ENCODE assay signal across 12 cellular contexts in genomic region chr1:156897078-156897825, GRCh38. TPM values are rescaled to one million over a fixed set of nuclear protein-coding genes. Genes with fewer than 3 reads are reported as not detected.
A peak's percentile ranks its signal among the peaks of the same experiment; 100 is the strongest.
DNase-seq lines count a peak whose midpoint lies in the region; ATAC-seq, FAIRE-seq and TF ChIP-seq lines count a peak whose summit lies in the region.
"Had no signal": no experiment of that assay in that cellular context is flagged by ENCODE, and none has a peak within 500 bp of the region (broad histone marks: within the 10 kb centered on the region; RNA-seq: fewer than 3 reads in every experiment).

No MANE protein-coding gene starts in this region.

- peaks cover 17 to 45% (median 21%) of the 10 kb centered on the region in 5 donors for H3K27me3 Mint-ChIP-seq in naive thymus-derived CD4-positive, alpha-beta T cell

- peaks cover 24% of the 10 kb centered on the region for H3K79me1 ChIP-seq in mesenchymal stem cell (replicated peaks; ENCODE audit: low read length, poor library complexity, severe bottlenecking)

- H3K18ac ChIP-seq in mesenchymal stem cell (ENCODE audit: low read depth in 1 of 2, low read length in 2 of 2): peak overlapping the region; percentile 49 to 95

- CTCF ChIA-PET in HepG2 (lab: Yijun Ruan, JAX; ENCODE audit: low intra/inter-chr PET ratio, low total read pairs): no interaction called here
- CTCF ChIA-PET in naive thymus-derived CD4-positive, alpha-beta T cell (lab: Charles Lee): interaction anchor here (0.6 kb wide), 2 partner anchors 13 to 96 kb away, joined by 3 read pairs; no protein-coding TSS in a partner anchor

- TF ChIP-seq CTCF in liver (IDR thresholded peaks at IDR 0.05; ENCODE audit: low read depth, low read length, missing input control) (no peak), HepG2 (CRISPR knock-in tag; IDR thresholded peaks at IDR 0.05) (no peak), cardiac fibroblast (IDR thresholded peaks at IDR 0.05; ENCODE audit: low read depth, low read length) (no peak)

- H2AK5ac ChIP-seq in mesenchymal stem cell (ENCODE audit: low read length, severe bottlenecking): peak overlapping the region; percentile 85

- in situ Hi-C loops in HepG2 (cut with HindIII; ENCODE audit: extremely low pct_ligation_motif_present, low pct_unique_long_range_greater_than_20kb): no loop called here

- peak overlapping the region; percentile 56 to 96 for H3K4ac ChIP-seq in mesenchymal stem cell (ENCODE audit: low read depth in 1 of 2, low read length in 2 of 2)

- peak overlapping the region; percentile 56 for H2BK120ac ChIP-seq in mesenchymal stem cell (ENCODE audit: low read depth, low read length)

- TF ChIP-seq RAD21 in liver (IDR thresholded peaks at IDR 0.05) (no peak), HepG2 (CRISPR knock-in tag; IDR thresholded peaks at IDR 0.05) (no peak)

- TF ChIP-seq POLR2A in HepG2 (IDR thresholded peaks at IDR 0.05; ENCODE audit: insufficient read depth in 1 of 2, low read depth in 2 of 2, low read length in 2 of 2) (no peak), GM12892 (IDR thresholded peaks at IDR 0.05; ENCODE audit: low read depth, low read length) (no peak)

- peak overlapping the region; percentile 67 for H2BK5ac ChIP-seq in mesenchymal stem cell (ENCODE audit: low read depth, low read length, poor library complexity, severe bottlenecking)

- no peak overlapping the region for H3K4me3 ChIP-seq in liver (ENCODE audit: low read depth in 1 of 3, low read length in 3 of 3)
- no peak overlapping the region for H3K4me3 ChIP-seq in HepG2 (replicated peaks in 1 of 3; ENCODE audit: insufficient read depth in 1 of 3, low read depth in 2 of 3, low read length in 3 of 3)
- peak overlapping the region in 1 of 2 donors; percentile 28 for H3K4me3 ChIP-seq in cardiac fibroblast (replicated peaks in 1 of 2; ENCODE audit: low read depth in 2 of 2, low read length in 2 of 2)
- H3K4me3 ChIP-seq in mesenchymal stem cell (ENCODE audit: insufficient read depth in 1 of 2, low read depth in 1 of 2, low read length in 2 of 2): peak overlapping the region in 1 of 2 experiments; percentile 43
- H3K4me3 ChIP-seq in naive thymus-derived CD4-positive, alpha-beta T cell (ENCODE audit: low read length): no peak overlapping the region

- 80% methylated on average over 14 of the region's 14 CpGs for WGBS in liver
- 38% methylated on average over 7 of the region's 14 CpGs for WGBS in HepG2 (ENCODE audit: low lambda C conversion rate)
- 36% methylated on average over 14 of the region's 14 CpGs for WGBS in mesenchymal stem cell

- peak overlapping the region in 2 of 9 donors; percentile 4 to 52 for H3K27ac Mint-ChIP-seq in naive thymus-derived CD4-positive, alpha-beta T cell

- intact Hi-C loops in HepG2 (cut with micrococcal nuclease; ENCODE audit: unreplicated experiment): no loop called here
- intact Hi-C loops in naive thymus-derived CD4-positive, alpha-beta T cell (cut with micrococcal nuclease): no loop called here

- H3K9ac ChIP-seq in liver (ENCODE audit: low read depth in 1 of 2, low read length in 2 of 2) (no peak overlapping the region), HepG2 (ENCODE audit: insufficient read depth, low read depth, low read length) (no peak overlapping the region), mesenchymal stem cell (ENCODE audit: low read length) (peak overlapping the region; percentile 48)

- no peaks in the 10 kb centered on the region for H3K9me3 ChIP-seq in liver (ENCODE audit: control insufficient read depth in 4 of 4, low read length in 3 of 4)
- H3K9me3 ChIP-seq in HepG2 (ENCODE audit: low read length): no peaks in the 10 kb centered on the region
- no peaks in the 10 kb centered on the region for H3K9me3 ChIP-seq in mesenchymal stem cell (ENCODE audit: control insufficient read depth, low read length)
- no peaks in the 10 kb centered on the region for H3K9me3 ChIP-seq in naive thymus-derived CD4-positive, alpha-beta T cell (ENCODE audit: control insufficient read depth in 2 of 3, low read length in 3 of 3)

- no peak for ATAC-seq in HepG2
- no peak for ATAC-seq in naive thymus-derived CD4-positive, alpha-beta T cell

- DNase-seq in HepG2 (ENCODE audit: low spot score) (no peak), cardiac fibroblast (ENCODE audit: low read depth in 2 of 2) (peak; percentile 57 to 91), mesenchymal stem cell (peak; percentile 86), GM19240 (ENCODE audit: insufficient read length, low spot score) (no peak), NCI-H1092 (lab: John Stamatoyannopoulos, UW) (no peak), GM12892 (ENCODE audit: insufficient read length) (no peak)
- DNase-seq in naive thymus-derived CD4-positive, alpha-beta T cell: no peak
- DNase-seq: erythroblast had no signal

- peaks cover 0 to 4% (median 2%) of the 10 kb centered on the region in 4 donors for H3K27me3 ChIP-seq in liver (ENCODE audit: control insufficient read depth in 4 of 4, insufficient read depth in 4 of 4, low read length in 3 of 4)
- peaks cover 4 to 80% of the 10 kb centered on the region in 2 experiments for H3K27me3 ChIP-seq in HepG2 (ENCODE audit: control insufficient read depth in 1 of 2, insufficient read depth in 2 of 2, low read length in 2 of 2)
- no peaks in the 10 kb centered on the region for H3K27me3 ChIP-seq in mesenchymal stem cell (ENCODE audit: control insufficient read depth in 1 of 2, insufficient read depth in 1 of 2, low read length in 2 of 2)
- peaks cover 8 to 11% of the 10 kb centered on the region in 2 donors for H3K27me3 ChIP-seq in naive thymus-derived CD4-positive, alpha-beta T cell (ENCODE audit: control insufficient read depth in 2 of 2, insufficient read depth in 2 of 2, low read length in 2 of 2)

- H3K27ac ChIP-seq in liver (ENCODE audit: low read depth in 1 of 2, low read length in 2 of 2): peak overlapping the region; percentile 46 to 58
- no peak overlapping the region for H3K27ac ChIP-seq in HepG2 (ENCODE audit: extremely low read length, insufficient read depth, low read length)
- H3K27ac ChIP-seq in mesenchymal stem cell (ENCODE audit: low read length, poor library complexity, severe bottlenecking): peak overlapping the region; percentile 95
- no peak overlapping the region for H3K27ac ChIP-seq in naive thymus-derived CD4-positive, alpha-beta T cell (ENCODE audit: low read depth, low read length)

- H3K23ac ChIP-seq in mesenchymal stem cell (ENCODE audit: low read length in 2 of 2): peak overlapping the region in 1 of 2 experiments; percentile 2

- peak overlapping the region; percentile 98 for H4K91ac ChIP-seq in mesenchymal stem cell (ENCODE audit: low read length)

- no peak for FAIRE-seq in HepG2 (lab: Jason Lieb, UNC)
- no peak for FAIRE-seq in GM12892 (lab: Jason Lieb, UNC)

- H3K36me3 Mint-ChIP-seq in naive thymus-derived CD4-positive, alpha-beta T cell: no peaks in the 10 kb centered on the region

- H3K4me2 ChIP-seq in HepG2 (ENCODE audit: low read depth, low read length): no peak overlapping the region
- H3K4me2 ChIP-seq in mesenchymal stem cell (ENCODE audit: low read length, poor library complexity, severe bottlenecking): peak overlapping the region; percentile 17

- H4K20me1 ChIP-seq in HepG2 (ENCODE audit: insufficient read depth, low read length): no peaks in the 10 kb centered on the region

- H3K36me3 ChIP-seq in liver (ENCODE audit: control insufficient read depth in 4 of 4, insufficient read depth in 3 of 4, low read depth in 1 of 4, low read length in 3 of 4): no peaks in the 10 kb centered on the region
- H3K36me3 ChIP-seq in HepG2 (replicated peaks in 1 of 2; ENCODE audit: control insufficient read depth in 1 of 2, insufficient read depth in 2 of 2, low read length in 2 of 2): no peaks in the 10 kb centered on the region
- H3K36me3 ChIP-seq in mesenchymal stem cell (ENCODE audit: control insufficient read depth in 1 of 2, insufficient read depth in 2 of 2, low read depth in 1 of 2, low read length in 2 of 2): no peaks in the 10 kb centered on the region
- H3K36me3 ChIP-seq in naive thymus-derived CD4-positive, alpha-beta T cell (ENCODE audit: control insufficient read depth in 2 of 3, insufficient read depth in 3 of 3, low read length in 3 of 3): no peaks in the 10 kb centered on the region

- H3K4me1 Mint-ChIP-seq in naive thymus-derived CD4-positive, alpha-beta T cell: peaks cover 11 to 27% (median 15%) of the 10 kb centered on the region in 7 donors

- no peaks in the 10 kb centered on the region for H3K79me2 ChIP-seq in HepG2 (ENCODE audit: insufficient read depth, low read length)

- TF ChIP-seq EP300 in HepG2 (IDR thresholded peaks at IDR 0.05; ENCODE audit: low read depth in 2 of 2, low read length in 2 of 2) (no peak), HepG2 (CRISPR knock-in tag; IDR thresholded peaks at IDR 0.05; ENCODE audit: borderline replicate concordance) (no peak)

- H3K4me3 Mint-ChIP-seq in naive thymus-derived CD4-positive, alpha-beta T cell: peak overlapping the region in 2 of 10 donors; percentile 17 to 80

- no peak overlapping the region for H2AFZ ChIP-seq in HepG2 (ENCODE audit: low read length)
- H2AFZ ChIP-seq in mesenchymal stem cell (ENCODE audit: low read depth, low read length): no peak overlapping the region

- POLR2A ChIA-PET in HepG2 (lab: Yijun Ruan, JAX): interaction anchor here (0.6 kb wide), 1 partner anchor 220 kb away, joined by 4 read pairs; the partner anchor contains the start of gene NES
- POLR2A ChIA-PET in naive thymus-derived CD4-positive, alpha-beta T cell (lab: Charles Lee): no interaction called here

- H3K9me3 Mint-ChIP-seq in naive thymus-derived CD4-positive, alpha-beta T cell: no peaks in the 10 kb centered on the region

- peak overlapping the region; percentile 92 to 96 for H2BK12ac ChIP-seq in mesenchymal stem cell (ENCODE audit: low read length in 2 of 2)

- H4K8ac ChIP-seq in mesenchymal stem cell (ENCODE audit: low read length): peak overlapping the region; percentile 82

- H2BK15ac ChIP-seq in mesenchymal stem cell (ENCODE audit: low read depth, poor library complexity, severe bottlenecking): peak overlapping the region; percentile 87

- no TSS peak for BruUV-seq in HepG2 (replicated peaks; lab: Mats Ljungman, UMichigan)

- peaks cover 0 to 33% (median 7%) of the 10 kb centered on the region in 4 donors for H3K4me1 ChIP-seq in liver (ENCODE audit: control insufficient read depth in 4 of 4, insufficient read depth in 4 of 4, low read length in 3 of 4)
- H3K4me1 ChIP-seq in HepG2 (ENCODE audit: insufficient read depth, low read length): peaks cover 28% of the 10 kb centered on the region
- H3K4me1 ChIP-seq in mesenchymal stem cell (ENCODE audit: control insufficient read depth, insufficient read depth, low read depth, low read length): peaks cover 61% of the 10 kb centered on the region
- peaks cover 0 to 8% of the 10 kb centered on the region in 2 donors for H3K4me1 ChIP-seq in naive thymus-derived CD4-positive, alpha-beta T cell (ENCODE audit: control insufficient read depth in 2 of 2, insufficient read depth in 2 of 2, low read length in 2 of 2)

- peak overlapping the region in 1 of 2 experiments; percentile 13 for H3K14ac ChIP-seq in mesenchymal stem cell (ENCODE audit: low read length in 2 of 2)

RNA-seq across cellular contexts. Expression of gene PEAR1, which starts 3.7 kb away (rescaled TPM):
- total RNA-seq in liver (1 to 10 TPM; 2.1 to 4.4 TPM), HepG2 (2016; rRNA removed; fragmentation: Illumina TruSeq; extraction: Trizol) (0.06 and 0.27 TPM in 2 replicates)
- polyA plus RNA-seq in liver (1 to 10 TPM; 3.0 to 3.2 TPM), HepG2 (2011; rRNA removed) (0.39 and 0.41 TPM in 2 replicates)
- not detected in 2 replicates for total RNA-seq in HepG2 (2016; cell fraction: cytosol; rRNA removed; fragmentation: Illumina TruSeq; extraction: Trizol; ENCODE audit: low read depth)
- total RNA-seq in HepG2 (2016; cell fraction: insoluble cytoplasmic fraction; rRNA removed; fragmentation: Illumina TruSeq; extraction: Trizol): 0.09 TPM in 1 of 2 replicates, not detected in the other
- 0.07 TPM in 1 of 2 replicates, not detected in the other for total RNA-seq in HepG2 (2016; cell fraction: membrane; rRNA removed; fragmentation: Illumina TruSeq; extraction: Trizol)
- total RNA-seq in HepG2 (2016; cell fraction: nucleus; rRNA removed; fragmentation: Illumina TruSeq; extraction: Trizol): not detected in 2 replicates
- 0.12 and 0.20 TPM in 2 replicates for polyA plus RNA-seq in HepG2 (2011; cell fraction: cytosol; rRNA removed)
- 1.7 and 2.6 TPM in 2 replicates for polyA plus RNA-seq in HepG2 (2011; cell fraction: nucleus; rRNA removed)
- polyA plus RNA-seq in HepG2 (2012): 0.03 and 0.21 TPM in 2 replicates
- polyA plus RNA-seq in HepG2 (2016; cell fraction: cytosol; fragmentation: Illumina TruSeq; extraction: Trizol; ENCODE audit: low read depth): 0.10 TPM in 1 of 2 replicates, not detected in the other
- polyA plus RNA-seq in HepG2 (2016; cell fraction: insoluble cytoplasmic fraction; fragmentation: Illumina TruSeq; extraction: Trizol; ENCODE audit: low read depth): not detected in 2 replicates
- 0.06 and 0.17 TPM in 2 replicates for polyA plus RNA-seq in HepG2 (2016; cell fraction: membrane; fragmentation: Illumina TruSeq; extraction: Trizol; ENCODE audit: low read depth)
- polyA plus RNA-seq in HepG2 (2016; cell fraction: nucleus; fragmentation: Illumina TruSeq; extraction: Trizol; ENCODE audit: insufficient read depth, low read depth): 0.79 and 1.1 TPM in 2 replicates
- 0.20 and 0.98 TPM in 2 replicates for polyA minus RNA-seq in HepG2 (2011; rRNA and poly(A)+ RNA removed; ENCODE audit: low replicate concordance)
- not detected in 2 replicates for polyA minus RNA-seq in HepG2 (2011; cell fraction: cytosol; rRNA and poly(A)+ RNA removed)
- 0.13 and 0.50 TPM in 2 replicates for polyA minus RNA-seq in HepG2 (2011; cell fraction: nucleus; rRNA and poly(A)+ RNA removed)
- 20.5 TPM for polyA plus RNA-seq in mesenchymal stem cell (2013, experiment 1 of 2)
- polyA plus RNA-seq in mesenchymal stem cell (2013, experiment 2 of 2): 20.1 TPM
- total RNA-seq in naive thymus-derived CD4-positive, alpha-beta T cell: under 1 TPM; 0.19 to 0.88 (median 0.30) TPM
- polyA plus RNA-seq in naive thymus-derived CD4-positive, alpha-beta T cell: 1 to 10 TPM in 1 of 2 donors, under 1 TPM in 1; 0.82 to 1.2 TPM
- not detected for polyA plus RNA-seq in GM12892 (2012; ENCODE audit: missing spikeins)

RNA-seq across cellular contexts. Expression of gene LRRC71, which starts 23.2 kb away (rescaled TPM):
- total RNA-seq in liver (not detected), HepG2 (2016; rRNA removed; fragmentation: Illumina TruSeq; extraction: Trizol) (not detected in 2 replicates)
- polyA plus RNA-seq in liver (under 1 TPM in 1 of 2 donors, not detected in 1; 0.10 TPM), HepG2 (2011; rRNA removed) (not detected in 2 replicates)
- total RNA-seq in HepG2 (2016; cell fraction: cytosol; rRNA removed; fragmentation: Illumina TruSeq; extraction: Trizol; ENCODE audit: low read depth): not detected in 2 replicates
- not detected in 2 replicates for total RNA-seq in HepG2 (2016; cell fraction: insoluble cytoplasmic fraction; rRNA removed; fragmentation: Illumina TruSeq; extraction: Trizol)
- not detected in 2 replicates for total RNA-seq in HepG2 (2016; cell fraction: membrane; rRNA removed; fragmentation: Illumina TruSeq; extraction: Trizol)
- not detected in 2 replicates for total RNA-seq in HepG2 (2016; cell fraction: nucleus; rRNA removed; fragmentation: Illumina TruSeq; extraction: Trizol)
- not detected in 2 replicates for polyA plus RNA-seq in HepG2 (2011; cell fraction: cytosol; rRNA removed)
- not detected in 2 replicates for polyA plus RNA-seq in HepG2 (2011; cell fraction: nucleus; rRNA removed)
- polyA plus RNA-seq in HepG2 (2012): not detected in 2 replicates
- polyA plus RNA-seq in HepG2 (2016; cell fraction: cytosol; fragmentation: Illumina TruSeq; extraction: Trizol; ENCODE audit: low read depth): not detected in 2 replicates
- not detected in 2 replicates for polyA plus RNA-seq in HepG2 (2016; cell fraction: insoluble cytoplasmic fraction; fragmentation: Illumina TruSeq; extraction: Trizol; ENCODE audit: low read depth)
- polyA plus RNA-seq in HepG2 (2016; cell fraction: membrane; fragmentation: Illumina TruSeq; extraction: Trizol; ENCODE audit: low read depth): not detected in 2 replicates
- not detected in 2 replicates for polyA plus RNA-seq in HepG2 (2016; cell fraction: nucleus; fragmentation: Illumina TruSeq; extraction: Trizol; ENCODE audit: insufficient read depth, low read depth)
- not detected in 2 replicates for polyA minus RNA-seq in HepG2 (2011; rRNA and poly(A)+ RNA removed; ENCODE audit: low replicate concordance)
- polyA minus RNA-seq in HepG2 (2011; cell fraction: cytosol; rRNA and poly(A)+ RNA removed): not detected in 2 replicates
- not detected in 2 replicates for polyA minus RNA-seq in HepG2 (2011; cell fraction: nucleus; rRNA and poly(A)+ RNA removed)
- 0.03 TPM for polyA plus RNA-seq in mesenchymal stem cell (2013, experiment 1 of 2)
- polyA plus RNA-seq in mesenchymal stem cell (2013, experiment 2 of 2): 0.05 TPM
- not detected for total RNA-seq in naive thymus-derived CD4-positive, alpha-beta T cell
- polyA plus RNA-seq in naive thymus-derived CD4-positive, alpha-beta T cell: not detected
- polyA plus RNA-seq in GM12892 (2012; ENCODE audit: missing spikeins): not detected
- total RNA-seq: activated CD8-positive, alpha-beta memory T cell treated with anti-CD3 and anti-CD28 coated beads for 36 hours had no signal
- polyA plus RNA-seq: urinary bladder had no signal

RNA-seq across cellular contexts. Expression of gene NTRK1, which starts 36.6 kb away (rescaled TPM):
- total RNA-seq in liver: under 1 TPM; 0.14 to 0.17 TPM
- under 1 TPM; 0.13 to 0.14 TPM for polyA plus RNA-seq in liver
- not detected in 2 replicates for total RNA-seq in HepG2 (2016; rRNA removed; fragmentation: Illumina TruSeq; extraction: Trizol)
- total RNA-seq in HepG2 (2016; cell fraction: cytosol; rRNA removed; fragmentation: Illumina TruSeq; extraction: Trizol; ENCODE audit: low read depth): not detected in 2 replicates
- not detected in 2 replicates for total RNA-seq in HepG2 (2016; cell fraction: insoluble cytoplasmic fraction; rRNA removed; fragmentation: Illumina TruSeq; extraction: Trizol)
- not detected in 2 replicates for total RNA-seq in HepG2 (2016; cell fraction: membrane; rRNA removed; fragmentation: Illumina TruSeq; extraction: Trizol)
- total RNA-seq in HepG2 (2016; cell fraction: nucleus; rRNA removed; fragmentation: Illumina TruSeq; extraction: Trizol): not detected in 2 replicates
- not detected in 2 replicates for polyA plus RNA-seq in HepG2 (2011; rRNA removed)
- not detected in 2 replicates for polyA plus RNA-seq in HepG2 (2011; cell fraction: cytosol; rRNA removed)
- polyA plus RNA-seq in HepG2 (2011; cell fraction: nucleus; rRNA removed): not detected in 2 replicates
- not detected in 2 replicates for polyA plus RNA-seq in HepG2 (2012)
- not detected in 2 replicates for polyA plus RNA-seq in HepG2 (2016; cell fraction: cytosol; fragmentation: Illumina TruSeq; extraction: Trizol; ENCODE audit: low read depth)
- polyA plus RNA-seq in HepG2 (2016; cell fraction: insoluble cytoplasmic fraction; fragmentation: Illumina TruSeq; extraction: Trizol; ENCODE audit: low read depth): not detected in 2 replicates
- polyA plus RNA-seq in HepG2 (2016; cell fraction: membrane; fragmentation: Illumina TruSeq; extraction: Trizol; ENCODE audit: low read depth): not detected in 2 replicates
- polyA plus RNA-seq in HepG2 (2016; cell fraction: nucleus; fragmentation: Illumina TruSeq; extraction: Trizol; ENCODE audit: insufficient read depth, low read depth): not detected in 2 replicates
- polyA minus RNA-seq in HepG2 (2011; rRNA and poly(A)+ RNA removed; ENCODE audit: low replicate concordance): 0.08 and 0.19 TPM in 2 replicates
- not detected in 2 replicates for polyA minus RNA-seq in HepG2 (2011; cell fraction: cytosol; rRNA and poly(A)+ RNA removed)
- polyA minus RNA-seq in HepG2 (2011; cell fraction: nucleus; rRNA and poly(A)+ RNA removed): not detected in 2 replicates
- polyA plus RNA-seq in mesenchymal stem cell (2013, experiment 1 of 2): not detected
- polyA plus RNA-seq in mesenchymal stem cell (2013, experiment 2 of 2): not detected
- total RNA-seq in naive thymus-derived CD4-positive, alpha-beta T cell: 10 to 100 TPM in 1 of 5 experiments, 1 to 10 TPM in 2, not detected in 2; 3.2 to 17.3 (median 3.3) TPM
- under 1 TPM in 1 of 2 donors, not detected in 1; 0.09 TPM for polyA plus RNA-seq in naive thymus-derived CD4-positive, alpha-beta T cell
- polyA plus RNA-seq in GM12892 (2012; ENCODE audit: missing spikeins): not detected

RNA-seq across cellular contexts. Expression of gene INSRR, which starts 38.3 kb away (rescaled TPM):
- not detected for total RNA-seq in liver
- under 1 TPM in 1 of 2 donors, not detected in 1; 0.01 TPM for polyA plus RNA-seq in liver
- total RNA-seq in HepG2 (2016; rRNA removed; fragmentation: Illumina TruSeq; extraction: Trizol): not detected in 2 replicates
- total RNA-seq in HepG2 (2016; cell fraction: cytosol; rRNA removed; fragmentation: Illumina TruSeq; extraction: Trizol; ENCODE audit: low read depth): not detected in 2 replicates
- total RNA-seq in HepG2 (2016; cell fraction: insoluble cytoplasmic fraction; rRNA removed; fragmentation: Illumina TruSeq; extraction: Trizol): not detected in 2 replicates
- not detected in 2 replicates for total RNA-seq in HepG2 (2016; cell fraction: membrane; rRNA removed; fragmentation: Illumina TruSeq; extraction: Trizol)
- not detected in 2 replicates for total RNA-seq in HepG2 (2016; cell fraction: nucleus; rRNA removed; fragmentation: Illumina TruSeq; extraction: Trizol)
- not detected in 2 replicates for polyA plus RNA-seq in HepG2 (2011; rRNA removed)
- not detected in 2 replicates for polyA plus RNA-seq in HepG2 (2011; cell fraction: cytosol; rRNA removed)
- not detected in 2 replicates for polyA plus RNA-seq in HepG2 (2011; cell fraction: nucleus; rRNA removed)
- not detected in 2 replicates for polyA plus RNA-seq in HepG2 (2012)
- not detected in 2 replicates for polyA plus RNA-seq in HepG2 (2016; cell fraction: cytosol; fragmentation: Illumina TruSeq; extraction: Trizol; ENCODE audit: low read depth)
- polyA plus RNA-seq in HepG2 (2016; cell fraction: insoluble cytoplasmic fraction; fragmentation: Illumina TruSeq; extraction: Trizol; ENCODE audit: low read depth): not detected in 2 replicates
- not detected in 2 replicates for polyA plus RNA-seq in HepG2 (2016; cell fraction: membrane; fragmentation: Illumina TruSeq; extraction: Trizol; ENCODE audit: low read depth)
- polyA plus RNA-seq in HepG2 (2016; cell fraction: nucleus; fragmentation: Illumina TruSeq; extraction: Trizol; ENCODE audit: insufficient read depth, low read depth): not detected in 2 replicates
- polyA minus RNA-seq in HepG2 (2011; rRNA and poly(A)+ RNA removed; ENCODE audit: low replicate concordance): not detected in 2 replicates
- not detected in 2 replicates for polyA minus RNA-seq in HepG2 (2011; cell fraction: cytosol; rRNA and poly(A)+ RNA removed)
- polyA minus RNA-seq in HepG2 (2011; cell fraction: nucleus; rRNA and poly(A)+ RNA removed): not detected in 2 replicates
- polyA plus RNA-seq in mesenchymal stem cell (2013, experiment 1 of 2): not detected
- not detected for polyA plus RNA-seq in mesenchymal stem cell (2013, experiment 2 of 2)
- under 1 TPM in 1 of 5 experiments, not detected in 4; 0.63 TPM for total RNA-seq in naive thymus-derived CD4-positive, alpha-beta T cell
- not detected for polyA plus RNA-seq in naive thymus-derived CD4-positive, alpha-beta T cell
- polyA plus RNA-seq in GM12892 (2012; ENCODE audit: missing spikeins): not detected
- total RNA-seq: activated CD8-positive, alpha-beta memory T cell treated with anti-CD3 and anti-CD28 coated beads for 36 hours had no signal
- polyA plus RNA-seq: BJ had no signal

Comparison
In these comparisons a context has a peak if more than half of its experiments do, and no peak if none do; other contexts are left out.
1. H3K27ac ChIP-seq: peak in liver (2 of 2) and mesenchymal stem cell (single experiment); none in HepG2 (single experiment) and naive thymus-derived CD4-positive, alpha-beta T cell (single experiment).
2. DNase-seq: peak in cardiac fibroblast (2 of 2) and mesenchymal stem cell (single experiment); none in HepG2 (single experiment), GM19240 (single experiment), naive thymus-derived CD4-positive, alpha-beta T cell (0 of 9), NCI-H1092 (single experiment) and GM12892 (single experiment).